11 cellular contexts compared by ENCODE assay signal in the genomic region with DNA sequence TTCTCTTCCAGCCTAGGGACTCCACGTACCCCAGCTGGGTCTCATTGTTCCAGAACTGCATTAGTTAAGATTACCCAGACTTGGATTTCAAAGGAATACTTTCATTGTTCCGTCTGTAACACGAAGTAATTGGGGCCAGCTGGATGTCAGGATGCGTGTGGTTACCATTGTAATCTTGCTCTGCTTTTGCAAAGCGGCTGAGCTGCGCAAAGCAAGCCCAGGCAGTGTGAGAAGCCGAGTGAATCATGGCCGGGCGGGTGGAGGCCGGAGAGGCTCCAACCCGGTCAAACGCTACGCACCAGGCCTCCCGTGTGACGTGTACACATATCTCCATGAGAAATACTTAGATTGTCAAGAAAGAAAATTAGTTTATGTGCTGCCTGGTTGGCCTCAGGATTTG. TPM values are rescaled to one million over a fixed set of nuclear protein-coding genes. Genes with fewer than 3 reads are reported as not detected.
A peak's percentile ranks its signal among the peaks of the same experiment; 100 is the strongest.
DNase-seq lines count a peak whose midpoint lies in the region; ATAC-seq, FAIRE-seq and TF ChIP-seq lines count a peak whose summit lies in the region.
"Had no signal": no experiment of that assay in that cellular context is flagged by ENCODE, and none has a peak within 500 bp of the region (broad histone marks: within the 10 kb centered on the region; RNA-seq: fewer than 3 reads in every experiment).

No MANE protein-coding gene starts in this region.

- no peaks in the 10 kb centered on the region for H3K27me3 Mint-ChIP-seq in activated naive CD4-positive, alpha-beta T cell treated with anti-CD3 and anti-CD28 coated beads, Interleukin-2, amount 10 ng/mL, durations not matched to agents 7 days and 5 days
- H3K27me3 Mint-ChIP-seq: central memory CD8-positive, alpha-beta T cell had no signal

- TF ChIP-seq POLR2A in lower leg skin (IDR thresholded peaks at IDR 0.05) (no peak), suprapubic skin (IDR thresholded peaks at IDR 0.05) (no peak)

- H3K27me3 ChIP-seq in HUES64 (ENCODE audit: insufficient read depth, low read length): no peaks in the 10 kb centered on the region
- no peaks in the 10 kb centered on the region for H3K27me3 ChIP-seq in suprapubic skin

- peak overlapping the region; percentile 62; the same call in 1 of the 2 replicates for H3K9ac ChIP-seq in HUES64 (ENCODE audit: low read depth, low read length)

- no peak overlapping the region for H3K4me3 Mint-ChIP-seq in activated naive CD4-positive, alpha-beta T cell treated with anti-CD3 and anti-CD28 coated beads, Interleukin-2, amount 10 ng/mL, durations not matched to agents 7 days and 5 days
- H3K4me3 Mint-ChIP-seq: central memory CD8-positive, alpha-beta T cell; natural killer cell treated with Interleukin-12 subunit alpha and Interleukin-12 subunit beta and Interleukin-15 and Interleukin-18, amount 100 ng/mL, for 72 hours had no signal

- intact Hi-C loops in lower leg skin (cut with DNase I; ENCODE audit: low total_unique reads): no loop called here

- no peak for ATAC-seq in HG02970 (IDR thresholded peaks at IDR 0.05; ENCODE audit: low FRiP score, unreplicated experiment)
- ATAC-seq: natural killer cell treated with Interleukin-12 subunit alpha and Interleukin-12 subunit beta and Interleukin-15 and Interleukin-18, amount 100 ng/mL, for 72 hours had no signal

- TF ChIP-seq CTCF in lower leg skin (IDR thresholded peaks at IDR 0.05) (no peak), suprapubic skin (IDR thresholded peaks at IDR 0.05) (no peak)

- no peak overlapping the region for H3K27ac Mint-ChIP-seq in activated naive CD4-positive, alpha-beta T cell treated with anti-CD3 and anti-CD28 coated beads, Interleukin-2, amount 10 ng/mL, durations not matched to agents 7 days and 5 days
- H3K27ac Mint-ChIP-seq: natural killer cell treated with Interleukin-12 subunit alpha and Interleukin-12 subunit beta and Interleukin-15 and Interleukin-18, amount 100 ng/mL, for 72 hours had no signal

- 22% methylated on average over 15 of the region's 15 CpGs for WGBS in HUES64
- 33 to 43% methylated on average over 15 of the region's 15 CpGs for WGBS in lower leg skin, 2 donors
- 68% methylated on average over 15 of the region's 15 CpGs for WGBS in suprapubic skin

- H3K4me1 ChIP-seq in HUES64 (ENCODE audit: insufficient read depth, low read length): peaks cover 58% of the 10 kb centered on the region
- H3K4me1 ChIP-seq in suprapubic skin: peaks cover 6% of the 10 kb centered on the region

- no peaks in the 10 kb centered on the region for H3K36me3 Mint-ChIP-seq in activated naive CD4-positive, alpha-beta T cell treated with anti-CD3 and anti-CD28 coated beads, Interleukin-2, amount 10 ng/mL, durations not matched to agents 7 days and 5 days
- H3K36me3 Mint-ChIP-seq: natural killer cell treated with Interleukin-12 subunit alpha and Interleukin-12 subunit beta and Interleukin-15 and Interleukin-18, amount 100 ng/mL, for 72 hours had no signal

- H3K27ac ChIP-seq in HUES64 (ENCODE audit: low read depth, low read length) (peak overlapping the region; percentile 96), suprapubic skin (peak overlapping the region; percentile 31)

- H3K9me3 ChIP-seq in HUES64 (ENCODE audit: insufficient read depth, low read depth, low read length): no peaks in the 10 kb centered on the region
- no peaks in the 10 kb centered on the region for H3K9me3 ChIP-seq in suprapubic skin

- no peak for TF ChIP-seq EP300 in suprapubic skin (IDR thresholded peaks at IDR 0.05)

- FAIRE-seq in endometrium (lab: Jason Lieb, UNC): peak; percentile 84
- FAIRE-seq: urothelium cell line had no signal

- H3K9me3 Mint-ChIP-seq in activated naive CD4-positive, alpha-beta T cell treated with anti-CD3 and anti-CD28 coated beads, Interleukin-2, amount 10 ng/mL, durations not matched to agents 7 days and 5 days: no peaks in the 10 kb centered on the region
- H3K9me3 Mint-ChIP-seq: central memory CD8-positive, alpha-beta T cell; natural killer cell treated with Interleukin-12 subunit alpha and Interleukin-12 subunit beta and Interleukin-15 and Interleukin-18, amount 100 ng/mL, for 72 hours had no signal

- DNase-seq in lower leg skin (ENCODE audit: low spot score in 2 of 2) (peak; percentile 54 to 89), suprapubic skin (ENCODE audit: low spot score in 2 of 2) (peak; percentile 78 to 89), NCI-H446 (lab: John Stamatoyannopoulos, UW) (no peak), SKM-1 treated with dmso at 0.1 percent for 144 hours (lab: John Stamatoyannopoulos, UW; ENCODE audit: unreplicated experiment) (no peak)
- DNase-seq in activated naive CD4-positive, alpha-beta T cell treated with anti-CD3 and anti-CD28 coated beads, Interleukin-2, amount 10 ng/mL, durations not matched to agents 7 days and 5 days: no peak

- CTCF ChIA-PET in activated naive CD4-positive, alpha-beta T cell treated with anti-CD3 and anti-CD28 coated beads, Interleukin-2, amount 10 ng/mL, durations not matched to agents 7 days and 5 days (lab: Charles Lee): no interaction called here

- H3K4me1 Mint-ChIP-seq in activated naive CD4-positive, alpha-beta T cell treated with anti-CD3 and anti-CD28 coated beads, Interleukin-2, amount 10 ng/mL, durations not matched to agents 7 days and 5 days: no peaks in the 10 kb centered on the region
- H3K4me1 Mint-ChIP-seq: central memory CD8-positive, alpha-beta T cell had no signal

- H3K4me3 ChIP-seq in HUES64 (ENCODE audit: low read length) (peak overlapping the region; percentile 17; the same call in 1 of the 2 replicates), lower leg skin (ENCODE audit: low read depth, poor library complexity, severe bottlenecking) (no peak overlapping the region), suprapubic skin (no peak overlapping the region)

- H3K36me3 ChIP-seq in HUES64 (ENCODE audit: insufficient read depth, low read length) (no peaks in the 10 kb centered on the region), suprapubic skin (no peaks in the 10 kb centered on the region)

RNA-seq across cellular contexts. Expression of gene LRRC17, which starts 21.0 kb away (rescaled TPM):
- 9.5 TPM for polyA plus RNA-seq in HUES64 (2013, experiment 1 of 2)
- polyA plus RNA-seq in HUES64 (2013, experiment 2 of 2): 15.4 TPM
- total RNA-seq in lower leg skin (1 to 10 TPM; 1.1 to 4.4 (median 3.2) TPM), suprapubic skin (1 to 10 TPM; 1.1 to 4.5 (median 3.1) TPM)

Comparison
In these comparisons a context has a peak if more than half of its experiments do, and no peak if none do; other contexts are left out.
1. DNase-seq: peak in lower leg skin (2 of 2) and suprapubic skin (2 of 2); none in NCI-H446 (0 of 2), activated naive CD4-positive, alpha-beta T cell treated with anti-CD3 and anti-CD28 coated beads, Interleukin-2, amount 10 ng/mL, durations not matched to agents 7 days and 5 days (single experiment) and SKM-1 treated with dmso at 0.1 percent for 144 hours (single experiment).